ENCODE assay signal across 8 cellular contexts in the genomic region with DNA sequence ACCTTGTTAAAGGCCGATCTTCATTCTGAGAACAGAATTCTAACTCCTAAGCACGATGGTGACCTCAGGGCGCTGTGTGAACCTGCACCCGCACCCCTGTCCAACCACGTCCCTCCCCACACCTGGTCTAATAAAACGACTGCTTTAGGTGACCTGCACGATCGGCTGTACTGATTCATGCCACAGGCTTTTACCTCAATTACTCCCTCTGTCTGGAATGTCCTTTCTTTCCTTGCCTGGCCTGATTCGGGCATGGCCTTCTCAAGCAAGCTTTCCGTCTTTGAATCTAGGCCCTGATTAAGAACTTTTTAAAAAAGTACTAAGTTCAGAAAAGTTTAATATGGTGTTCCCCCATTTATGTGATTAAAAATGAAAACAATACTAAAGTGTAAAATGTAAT. TPM values are rescaled to one million over a fixed set of nuclear protein-coding genes. Genes with fewer than 3 reads are reported as not detected.
A peak's percentile ranks its signal among the peaks of the same experiment; 100 is the strongest.
DNase-seq lines count a peak whose midpoint lies in the region; ATAC-seq, FAIRE-seq and TF ChIP-seq lines count a peak whose summit lies in the region.

No MANE protein-coding gene starts in this region.

- H3K4me1 ChIP-seq in Peyer's patch: peaks cover 4 to 20% (median 5%) of the 10 kb centered on the region in 4 donors

- no peaks in the 10 kb centered on the region for H3K9me3 Mint-ChIP-seq in endothelial cell (ENCODE audit: unreplicated experiment)
- H3K9me3 Mint-ChIP-seq in natural killer cell: no peaks in the 10 kb centered on the region

- in situ Hi-C loops in GM13976 (cut with MboI; ENCODE audit: low sequenced_read_pairs, unreplicated experiment): no loop called here

- FAIRE-seq in GM12892 (lab: Jason Lieb, UNC): no peak

- TF ChIP-seq CTCF in Peyer's patch (IDR thresholded peaks at IDR 0.05) (no peak), endothelial cell (IDR thresholded peaks at IDR 0.05; ENCODE audit: unreplicated experiment) (no peak), natural killer cell (IDR thresholded peaks at IDR 0.05) (no peak), GM13976 (IDR thresholded peaks at IDR 0.05; ENCODE audit: borderline replicate concordance, control extremely low read depth, extremely low read depth, insufficient read depth, missing control alignments) (no peak)

- H3K27ac ChIP-seq in Peyer's patch: peak overlapping the region; percentile 80 to 94 (median 83)

- no peaks in the 10 kb centered on the region for H3K27me3 ChIP-seq in Peyer's patch

- peaks cover 6% of the 10 kb centered on the region for H3K36me3 Mint-ChIP-seq in endothelial cell (ENCODE audit: low read depth, unreplicated experiment)
- no peaks in the 10 kb centered on the region for H3K36me3 Mint-ChIP-seq in natural killer cell

- peaks cover 7% of the 10 kb centered on the region for H3K27me3 Mint-ChIP-seq in endothelial cell (ENCODE audit: unreplicated experiment)
- H3K27me3 Mint-ChIP-seq in natural killer cell (ENCODE audit: low read depth in 2 of 2): peaks cover 5 to 7% of the 10 kb centered on the region in 2 donors

- no peak for TF ChIP-seq POLR2A in Peyer's patch (IDR thresholded peaks at IDR 0.05)
- no peak for TF ChIP-seq POLR2A in GM12892 (IDR thresholded peaks at IDR 0.05; ENCODE audit: low read depth, low read length)

- H3K4me3 Mint-ChIP-seq in endothelial cell (ENCODE audit: unreplicated experiment) (peak overlapping the region; percentile 99), natural killer cell (peak overlapping the region; percentile 99)

- peak; percentile 29 for DNase-seq in GM03348 (ENCODE audit: low spot score)
- DNase-seq in Peyer's patch: no peak
- DNase-seq in endothelial cell (ENCODE audit: low spot score): no peak
- no peak for DNase-seq in natural killer cell
- DNase-seq in GM12892 (ENCODE audit: insufficient read length): no peak
- DNase-seq in SHP77 (lab: John Stamatoyannopoulos, UW): no peak
- DNase-seq in NCI-H1105 treated with DMSO at 0.1 percent for 48 hours (lab: John Stamatoyannopoulos, UW): no peak
- no peak for DNase-seq in GM13976 (ENCODE audit: low spot score)

- H3K4me1 Mint-ChIP-seq in endothelial cell (ENCODE audit: unreplicated experiment): peaks cover 22% of the 10 kb centered on the region
- H3K4me1 Mint-ChIP-seq in natural killer cell: peaks cover 34 to 39% of the 10 kb centered on the region in 2 donors

- peak overlapping the region; percentile 71 to 98 (median 72) for H3K4me3 ChIP-seq in Peyer's patch

- intact Hi-C loops in natural killer cell (cut with micrococcal nuclease): loop anchor here (5.0 kb wide), 2 partner anchors 423 to 972 kb away; partner anchors contain the start of genes ATR and DIPK2A

- ATAC-seq in natural killer cell: no peak

- no peaks in the 10 kb centered on the region for H3K9me3 ChIP-seq in Peyer's patch

- H3K36me3 ChIP-seq in Peyer's patch: no peaks in the 10 kb centered on the region

- H3K27ac Mint-ChIP-seq in endothelial cell (ENCODE audit: unreplicated experiment): peak overlapping the region; percentile 99
- H3K27ac Mint-ChIP-seq in natural killer cell: peak overlapping the region; percentile 99 to 100

RNA-seq across cellular contexts. Expression of gene U2SURP, which starts 0.8 kb away (rescaled TPM):
- 100 to 1,000 TPM in 1 of 4 donors, 10 to 100 TPM in 3; 67.4 to 138 (median 78.8) TPM for total RNA-seq in Peyer's patch
- total RNA-seq in endothelial cell (ENCODE audit: unreplicated experiment): 86.1 TPM
- 100 to 1,000 TPM; 165 to 179 (median 172) TPM for total RNA-seq in natural killer cell
- 98.4 TPM for polyA plus RNA-seq in GM12892 (2012; ENCODE audit: missing spikeins)

RNA-seq across cellular contexts. Expression of gene PAQR9, which starts 37.1 kb away (rescaled TPM):
- not detected for total RNA-seq in Peyer's patch
- not detected for total RNA-seq in endothelial cell (ENCODE audit: unreplicated experiment)
- not detected for total RNA-seq in natural killer cell
- polyA plus RNA-seq in GM12892 (2012; ENCODE audit: missing spikeins): not detected
